8 cellular contexts compared by ENCODE assay signal in the genomic region with DNA sequence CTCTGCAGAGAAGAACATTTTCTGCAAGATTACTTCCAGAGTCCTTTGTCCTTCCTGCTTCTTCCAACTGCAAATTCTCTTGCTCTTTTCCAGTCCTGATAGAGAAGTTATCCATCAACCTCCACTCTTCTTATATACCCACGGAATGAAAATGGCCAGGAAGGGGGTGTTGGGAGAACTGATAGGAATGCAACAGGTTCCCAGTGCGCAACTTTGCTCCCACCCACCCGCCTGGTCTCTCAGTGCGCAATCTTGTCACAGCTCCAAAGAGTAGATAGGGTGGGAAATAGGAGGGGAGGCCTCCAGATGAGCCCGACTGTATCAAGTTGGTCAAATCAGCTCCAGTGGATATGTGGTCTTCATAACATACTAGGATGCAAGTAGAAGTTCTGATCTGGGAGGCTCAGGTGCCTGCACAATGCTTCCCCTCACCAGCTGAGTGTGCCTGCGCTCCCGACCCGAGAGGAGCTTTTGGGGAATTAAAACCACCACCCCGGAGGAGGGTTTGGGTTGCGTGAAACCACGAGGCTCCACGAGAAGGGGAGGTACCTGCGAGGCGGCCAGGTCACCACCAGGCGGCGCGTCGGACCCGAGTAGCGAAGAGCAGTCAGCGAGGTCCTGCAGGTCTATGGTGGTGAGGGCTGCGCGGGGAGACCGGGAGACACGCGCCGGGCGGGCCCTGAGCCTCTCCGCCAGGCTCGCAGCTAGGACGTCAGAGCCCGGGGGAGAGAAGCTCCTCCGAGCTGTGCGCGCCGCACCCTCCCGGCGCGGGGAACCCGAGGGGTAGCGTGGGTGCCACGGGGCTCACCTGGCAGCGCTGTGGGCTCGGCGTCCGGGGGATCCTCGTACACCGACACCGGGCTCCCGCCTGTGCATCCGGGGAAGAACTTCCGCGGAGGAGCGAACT. TPM values are rescaled to one million over a fixed set of nuclear protein-coding genes. Genes with fewer than 3 reads are reported as not detected.
DNase-seq lines count a peak whose midpoint lies in the region; ATAC-seq and TF ChIP-seq lines count a peak whose summit lies in the region.

No MANE protein-coding gene starts in this region.

- H3K36me3 ChIP-seq in Caco-2 (ENCODE audit: control insufficient read depth, insufficient read depth, low read length) = no peaks in the 10 kb centered on the region
- no peaks in the 10 kb centered on the region for H3K36me3 ChIP-seq in gastroesophageal sphincter
- no peaks in the 10 kb centered on the region for H3K36me3 ChIP-seq in rectal smooth muscle tissue (ENCODE audit: control insufficient read depth, insufficient read depth, low read length)

- ATAC-seq in GM19455 (IDR thresholded peaks at IDR 0.05; ENCODE audit: unreplicated experiment) = peak; percentile 63
- ATAC-seq in gastroesophageal sphincter = peak; percentile 31
- no peak for ATAC-seq in GM18870 (IDR thresholded peaks at IDR 0.05; ENCODE audit: unreplicated experiment)

- no peak for TF ChIP-seq EP300 in gastroesophageal sphincter (IDR thresholded peaks at IDR 0.05)

- DNase-seq in Caco-2 (peak; percentile 86 to 89), HT-29 (ENCODE audit: low spot score) (peak; percentile 83), NOMO-1 treated with dmso at 0.1 percent for 144 hours (lab: John Stamatoyannopoulos, UW; ENCODE audit: unreplicated experiment) (peak; percentile 38)
- peak; percentile 80 for DNase-seq in activated T-cell treated with anti-CD3 and anti-CD28 coated beads, Interleukin-2, amount 50 U/mL, for 24 hours

- POLR2A ChIA-PET in Caco-2 (lab: Charles Lee) = interaction anchor here (1.2 kb wide), 1 partner anchor 82 kb away, joined by 3 read pairs; the partner anchor contains the start of gene MTREX

- CTCF ChIA-PET in Caco-2 (lab: Charles Lee) = interaction anchor here (0.6 to 2.0 kb wide), 5 partner anchors 10 to 81 kb away, joined by 3 to 5 read pairs (median 3); partner anchors contain the start of genes DHX29, GPX8 and MTREX

- H3K9me3 ChIP-seq in Caco-2 = no peaks in the 10 kb centered on the region
- H3K9me3 ChIP-seq in gastroesophageal sphincter = no peaks in the 10 kb centered on the region

- WGBS in gastroesophageal sphincter (ENCODE audit: low coverage in 1 of 2), 2 donors = 7 to 56% methylated on average over 4 to 22 of the region's 54 CpGs

- TF ChIP-seq CTCF in Caco-2 (IDR thresholded peaks at IDR 0.05; ENCODE audit: insufficient read depth in 1 of 2, low read depth in 1 of 2, low read length in 1 of 2, severe bottlenecking in 1 of 2, unreplicated experiment in 1 of 2) = peak; percentile 83 to 91
- TF ChIP-seq CTCF in gastroesophageal sphincter (IDR thresholded peaks at IDR 0.05) = no peak

- no peak overlapping the region for H3K9ac ChIP-seq in rectal smooth muscle tissue (ENCODE audit: low read length)

- peak overlapping the region; percentile 87 for H3K4me3 Mint-ChIP-seq in Caco-2 (ENCODE audit: unreplicated experiment)
- peak overlapping the region; percentile 63 for H3K4me3 Mint-ChIP-seq in activated T-cell treated with anti-CD3 and anti-CD28 coated beads, Interleukin-2, amount 50 U/mL, for 24 hours

- intact Hi-C loops in Caco-2 (cut with micrococcal nuclease; ENCODE audit: unreplicated experiment) = loop anchor here (1.0 to 5.0 kb wide), 4 partner anchors 29 to 466 kb away; partner anchors contain the start of genes DHX29 and MTREX

- H3K4me1 ChIP-seq in Caco-2 (no peaks in the 10 kb centered on the region), gastroesophageal sphincter (peaks cover 0 to 36% (median 18%) of the 10 kb centered on the region in 3 donors), rectal smooth muscle tissue (ENCODE audit: control insufficient read depth, insufficient read depth, low read length) (peaks cover 6% of the 10 kb centered on the region)

- H3K27ac Mint-ChIP-seq in Caco-2 (ENCODE audit: unreplicated experiment) = no peak overlapping the region
- H3K27ac Mint-ChIP-seq in activated T-cell treated with anti-CD3 and anti-CD28 coated beads, Interleukin-2, amount 50 U/mL, for 24 hours = no peak overlapping the region

- H3K27ac ChIP-seq in gastroesophageal sphincter (no peak overlapping the region), rectal smooth muscle tissue (ENCODE audit: low read depth, low read length) (no peak overlapping the region)

- TSS peak; percentile 40 for BruUV-seq in Caco-2 (replicated peaks; lab: Mats Ljungman, UMichigan)

- H3K9me3 Mint-ChIP-seq in Caco-2 (ENCODE audit: unreplicated experiment) = no peaks in the 10 kb centered on the region
- H3K9me3 Mint-ChIP-seq in activated T-cell treated with anti-CD3 and anti-CD28 coated beads, Interleukin-2, amount 50 U/mL, for 24 hours = no peaks in the 10 kb centered on the region

- H3K4me3 ChIP-seq in Caco-2 (ENCODE audit: low read depth, low read length) (peak overlapping the region; percentile 82), gastroesophageal sphincter (peak overlapping the region in 1 of 2 donors; percentile 43), rectal smooth muscle tissue (ENCODE audit: low read length) (peak overlapping the region; percentile 30)

- no peak for TF ChIP-seq POLR2A in gastroesophageal sphincter (IDR thresholded peaks at IDR 0.05)

- peaks cover 6% of the 10 kb centered on the region for H3K36me3 Mint-ChIP-seq in Caco-2 (ENCODE audit: insufficient read depth, unreplicated experiment)
- no peaks in the 10 kb centered on the region for H3K36me3 Mint-ChIP-seq in activated T-cell treated with anti-CD3 and anti-CD28 coated beads, Interleukin-2, amount 50 U/mL, for 24 hours (ENCODE audit: low read depth)

- peaks cover 10% of the 10 kb centered on the region for H3K4me1 Mint-ChIP-seq in Caco-2 (ENCODE audit: low read depth, unreplicated experiment)
- peaks cover 42% of the 10 kb centered on the region for H3K4me1 Mint-ChIP-seq in activated T-cell treated with anti-CD3 and anti-CD28 coated beads, Interleukin-2, amount 50 U/mL, for 24 hours (ENCODE audit: low read depth)

- no peaks in the 10 kb centered on the region for H3K27me3 Mint-ChIP-seq in Caco-2 (ENCODE audit: insufficient read depth, unreplicated experiment)
- H3K27me3 Mint-ChIP-seq in activated T-cell treated with anti-CD3 and anti-CD28 coated beads, Interleukin-2, amount 50 U/mL, for 24 hours = peaks cover 91% of the 10 kb centered on the region

- H3K27me3 ChIP-seq in Caco-2 (replicated peaks; ENCODE audit: control insufficient read depth, insufficient read depth, low read length) (peaks cover 3% of the 10 kb centered on the region), gastroesophageal sphincter (peaks cover 100% of the 10 kb centered on the region), rectal smooth muscle tissue (ENCODE audit: control insufficient read depth, insufficient read depth, low read length) (peaks cover 72% of the 10 kb centered on the region)

RNA-seq across cellular contexts. Expression of gene MCIDAS, which starts 0.8 kb away (rescaled TPM):
- 1.9 and 2.0 TPM in 2 replicates for total RNA-seq in Caco-2 (2022)
- 4.1 and 4.4 TPM in 2 replicates for total RNA-seq in HT-29 (2014; rRNA removed; shearing (Covaris generic))
- total RNA-seq in gastroesophageal sphincter = not detected

RNA-seq across cellular contexts. Expression of gene CCNO, which starts 7.1 kb away (rescaled TPM):
- total RNA-seq in Caco-2 (2022) (3.1 and 3.9 TPM in 2 replicates), gastroesophageal sphincter (not detected)
- total RNA-seq in HT-29 (2014; rRNA removed; shearing (Covaris generic)) = 12.4 and 13.0 TPM in 2 replicates

RNA-seq across cellular contexts. Expression of gene CDC20B, which starts 53.3 kb away (rescaled TPM):
- total RNA-seq in Caco-2 (2022) = not detected in 2 replicates
- total RNA-seq in HT-29 (2014; rRNA removed; shearing (Covaris generic)) = not detected in 2 replicates
- total RNA-seq in gastroesophageal sphincter = not detected

Comparison
In these comparisons a context has a peak if more than half of its experiments do, and no peak if none do; other contexts are left out.
1. CTCF ChIP-seq: peak in Caco-2 (2 of 2); none in gastroesophageal sphincter (0 of 4).
2. Peak in every context shown above with its lines, with median percentiles within 50 percentile points of each other: DNase-seq.